Comparison of ENCODE assay signal across 8 cellular contexts in genomic region chr16:31108794-31109558, GRCh38. TPM values are rescaled to one million over a fixed set of nuclear protein-coding genes. Genes with fewer than 3 reads are reported as not detected.
DNase-seq lines count a peak whose midpoint lies in the region; ATAC-seq, FAIRE-seq and TF ChIP-seq lines count a peak whose summit lies in the region.

No MANE protein-coding gene starts in this region.

- CTCF ChIA-PET in CD8-positive, alpha-beta T cell (lab: Charles Lee) = interaction anchor here (1.0 kb wide), 1 partner anchor 13 kb away, joined by 3 read pairs; no protein-coding TSS in a partner anchor
- CTCF ChIA-PET in OCI-LY7 (lab: Charles Lee; ENCODE audit: unreplicated experiment) = no interaction called here

- peaks cover 15% of the 10 kb centered on the region for H3K4me1 ChIP-seq in CD8-positive, alpha-beta T cell (ENCODE audit: insufficient read depth, low read length)
- H3K4me1 ChIP-seq in OCI-LY7 (ENCODE audit: insufficient read depth, low read length, poor library complexity, severe bottlenecking) (peaks cover 18% of the 10 kb centered on the region), neuron (ENCODE audit: insufficient read depth, low read length) (peaks cover 2% of the 10 kb centered on the region)

- H3K4me3 ChIP-seq in CD8-positive, alpha-beta T cell (ENCODE audit: low read depth, low read length) = peak overlapping the region; percentile 96
- H3K4me3 ChIP-seq in OCI-LY7 (ENCODE audit: low read depth, low read length, poor library complexity, severe bottlenecking) (peak overlapping the region; percentile 87), neuron (ENCODE audit: low read length) (peak overlapping the region; percentile 79)

- peaks cover 6% of the 10 kb centered on the region for H3K36me3 ChIP-seq in CD8-positive, alpha-beta T cell (ENCODE audit: insufficient read depth, low read length)
- H3K36me3 ChIP-seq in OCI-LY7 (ENCODE audit: insufficient read depth, low read length) (peaks cover 33% of the 10 kb centered on the region), neuron (ENCODE audit: insufficient read depth, low read length) (peaks cover 33% of the 10 kb centered on the region)

- peak overlapping the region; percentile 64 for H3K27ac ChIP-seq in CD8-positive, alpha-beta T cell (ENCODE audit: low read depth, low read length)
- H3K27ac ChIP-seq in OCI-LY7 (ENCODE audit: low read depth, low read length, poor library complexity, severe bottlenecking) = peak overlapping the region; percentile 24

- TF ChIP-seq POLR2A in H54 (IDR thresholded peaks at IDR 0.05; ENCODE audit: low read depth, low read length) = no peak

- H3K4me1 Mint-ChIP-seq in CD8-positive, alpha-beta T cell (ENCODE audit: low read depth) = peaks cover 17% of the 10 kb centered on the region

- TF ChIP-seq CTCF in CD8-positive, alpha-beta T cell (IDR thresholded peaks at IDR 0.05) = no peak
- TF ChIP-seq CTCF in OCI-LY7 (conservative IDR thresholded peaks at IDR 0.05; ENCODE audit: low read length) = no peak

- ATAC-seq in CD8-positive, alpha-beta T cell = no peak
- no peak for ATAC-seq in HG03025 (IDR thresholded peaks at IDR 0.05; ENCODE audit: low FRiP score, unreplicated experiment)

- BruUV-seq in OCI-LY7 (replicated peaks; lab: Mats Ljungman, UMichigan) = TSS peak; percentile 56

- no peaks in the 10 kb centered on the region for H3K9me3 Mint-ChIP-seq in CD8-positive, alpha-beta T cell

- POLR2A ChIA-PET in CD8-positive, alpha-beta T cell (lab: Charles Lee) = interaction anchor here (1.9 kb wide), 1 partner anchor 8 kb away, joined by 6 read pairs; the partner anchor contains the start of gene KAT8
- POLR2A ChIA-PET in OCI-LY7 (lab: Charles Lee) = no interaction called here

- FAIRE-seq in H54 (lab: Jason Lieb, UNC) = no peak

- peaks cover 34% of the 10 kb centered on the region for H3K36me3 Mint-ChIP-seq in CD8-positive, alpha-beta T cell

- H3K9me2 ChIP-seq in OCI-LY7 (ENCODE audit: insufficient read depth, low read length) = no peaks in the 10 kb centered on the region

- H3K27me3 Mint-ChIP-seq in CD8-positive, alpha-beta T cell (ENCODE audit: low read depth) = no peaks in the 10 kb centered on the region

- H3K79me2 ChIP-seq in OCI-LY7 (ENCODE audit: insufficient read depth, low read depth, low read length) = no peaks in the 10 kb centered on the region

- DNase-seq in CD8-positive, alpha-beta T cell = no peak
- no peak for DNase-seq in OCI-LY7 (ENCODE audit: low spot score)
- DNase-seq in epidermal melanocyte (ENCODE audit: insufficient read length, low spot score) = peak; percentile 15
- DNase-seq in mesenteric fat pad (ENCODE audit: low spot score) = no peak
- DNase-seq in H54 (ENCODE audit: insufficient read length, low spot score) = no peak
- DNase-seq in activated CD4-positive, alpha-beta T cell treated with anti-CD3 and anti-CD28 coated beads, Interleukin-2, amount 50 U/mL, for 1 hour = no peak

- H3K27ac Mint-ChIP-seq in CD8-positive, alpha-beta T cell = no peak overlapping the region

- peak overlapping the region; percentile 83 for H3K4me3 Mint-ChIP-seq in CD8-positive, alpha-beta T cell

- no peaks in the 10 kb centered on the region for H3K9me3 ChIP-seq in CD8-positive, alpha-beta T cell (ENCODE audit: low read length)
- no peaks in the 10 kb centered on the region for H3K9me3 ChIP-seq in OCI-LY7 (ENCODE audit: low read length)
- H3K9me3 ChIP-seq in neuron (ENCODE audit: low read length) = no peaks in the 10 kb centered on the region

- H4K20me1 ChIP-seq in OCI-LY7 (ENCODE audit: insufficient read depth, low read length) = no peaks in the 10 kb centered on the region

- peak overlapping the region; percentile 96 for H3K4me2 ChIP-seq in OCI-LY7 (ENCODE audit: low read length)

- no peaks in the 10 kb centered on the region for H3K27me3 ChIP-seq in CD8-positive, alpha-beta T cell (ENCODE audit: insufficient read depth, low read length)
- no peaks in the 10 kb centered on the region for H3K27me3 ChIP-seq in neuron (ENCODE audit: insufficient read depth, low read length)

- intact Hi-C loops in CD8-positive, alpha-beta T cell (cut with DNase I, micrococcal nuclease) = loop anchor here (2.0 to 5.0 kb wide), 5 partner anchors 14 to 77 kb away; partner anchors contain the start of genes STX4 (in 1 of the 2) and VKORC1 (in 1 of the 2)
- intact Hi-C loops in OCI-LY7 (cut with micrococcal nuclease; ENCODE audit: unreplicated experiment) = loop anchor here (2.0 kb wide), 1 partner anchor 34 kb away; no protein-coding TSS in a partner anchor

- H2AFZ ChIP-seq in OCI-LY7 (ENCODE audit: low read length) (peak overlapping the region; percentile 93), neuron (ENCODE audit: low read depth, low read length) (peak overlapping the region; percentile 84)

RNA-seq across cellular contexts. Expression of gene BCKDK, which starts 0.8 kb away (rescaled TPM):
- total RNA-seq in CD8-positive, alpha-beta T cell = 1 to 10 TPM; 5.6 to 7.6 TPM
- total RNA-seq in OCI-LY7 (2014; rRNA removed; shearing (Covaris generic)) = 25.0 and 40.4 TPM in 2 replicates
- total RNA-seq in OCI-LY7 (2022) (36.5 and 39.0 TPM in 2 replicates), mesenteric fat pad (42.2 TPM)

RNA-seq across cellular contexts. Expression of gene KAT8, which starts 8.5 kb away (rescaled TPM):
- total RNA-seq in CD8-positive, alpha-beta T cell = 100 to 1,000 TPM; 105 to 107 TPM
- 86.9 and 89.1 TPM in 2 replicates for total RNA-seq in OCI-LY7 (2014; rRNA removed; shearing (Covaris generic))
- total RNA-seq in OCI-LY7 (2022) (95.3 and 102 TPM in 2 replicates), mesenteric fat pad (49.5 TPM)

RNA-seq across cellular contexts. Expression of gene VKORC1, which starts 14.4 kb away (rescaled TPM):
- 10 to 100 TPM; 23.0 to 27.2 TPM for total RNA-seq in CD8-positive, alpha-beta T cell
- 68.8 and 69.3 TPM in 2 replicates for total RNA-seq in OCI-LY7 (2014; rRNA removed; shearing (Covaris generic))
- total RNA-seq in OCI-LY7 (2022) (60.1 and 70.2 TPM in 2 replicates), mesenteric fat pad (59.6 TPM)

RNA-seq across cellular contexts. Expression of gene PRSS53, which starts 20.2 kb away (rescaled TPM):
- 1 to 10 TPM; 3.1 to 5.9 TPM for total RNA-seq in CD8-positive, alpha-beta T cell
- 3.7 and 4.4 TPM in 2 replicates for total RNA-seq in OCI-LY7 (2014; rRNA removed; shearing (Covaris generic))
- total RNA-seq in OCI-LY7 (2022) (5.7 and 6.1 TPM in 2 replicates), mesenteric fat pad (1.2 TPM)

RNA-seq across cellular contexts. Expression of gene PRSS8, which starts 26.6 kb away (rescaled TPM):
- total RNA-seq in CD8-positive, alpha-beta T cell = not detected
- not detected in 2 replicates for total RNA-seq in OCI-LY7 (2014; rRNA removed; shearing (Covaris generic))
- total RNA-seq in OCI-LY7 (2022) = not detected in 2 replicates
- 0.51 TPM for total RNA-seq in mesenteric fat pad
